18 cellular contexts compared by ENCODE assay signal in the genomic region with DNA sequence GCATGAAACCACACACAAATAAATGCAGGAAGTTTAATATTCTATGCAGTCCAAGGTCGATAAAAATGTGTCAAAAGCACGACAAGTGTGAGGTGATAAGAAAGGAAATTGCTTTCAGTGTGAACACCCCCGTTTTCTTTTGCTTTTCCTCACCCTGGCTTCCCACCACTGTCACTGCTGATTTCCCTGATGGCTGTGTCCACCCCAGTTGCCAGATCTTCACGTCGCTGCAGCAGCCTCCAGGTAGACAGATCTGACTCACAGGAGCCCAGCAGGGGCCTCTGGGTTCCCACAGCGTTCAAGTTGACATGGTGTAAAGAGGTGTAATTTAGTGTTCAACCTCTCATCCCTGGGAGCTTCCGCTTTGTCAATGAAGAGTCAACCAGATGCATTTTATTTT.
DNase-seq lines count a peak whose midpoint lies in the region; ATAC-seq and TF ChIP-seq lines count a peak whose summit lies in the region.
"Had no signal": no experiment of that assay in that cellular context is flagged by ENCODE, and none has a peak within 500 bp of the region (broad histone marks: within the 10 kb centered on the region; RNA-seq: fewer than 3 reads in every experiment).

No MANE protein-coding gene starts in this region.

- no peak overlapping the region for H3K4me3 ChIP-seq in mammary epithelial cell (replicated peaks in 1 of 3; ENCODE audit: insufficient read depth in 1 of 3, low read depth in 2 of 3, low read length in 3 of 3)
- no peak overlapping the region for H3K4me3 ChIP-seq in PC-9
- H3K4me3 ChIP-seq in neural cell (ENCODE audit: low read length), result peak overlapping the region; percentile 26
- H3K4me3 ChIP-seq: SJCRH30 had no signal

- POLR2A ChIA-PET in MCF 10A (lab: Yijun Ruan, JAX), result no interaction called here
- POLR2A ChIA-PET in PC-9 (lab: Charles Lee; ENCODE audit: unreplicated experiment), result no interaction called here

- H3K9me3 ChIP-seq in mammary epithelial cell (replicated peaks; ENCODE audit: insufficient read depth, low read length) (no peaks in the 10 kb centered on the region), PC-9 (ENCODE audit: insufficient read depth, low read depth) (no peaks in the 10 kb centered on the region; the same call in 1 of the 2 replicates), neural cell (ENCODE audit: low read length) (no peaks in the 10 kb centered on the region)

- H3F3A ChIP-seq in PC-9 (ENCODE audit: insufficient read depth, low read depth) (no peaks in the 10 kb centered on the region), neural cell (ENCODE audit: insufficient read depth, low read length, poor library complexity, severe bottlenecking) (no peaks in the 10 kb centered on the region)

- no peaks in the 10 kb centered on the region for H3K9me3 Mint-ChIP-seq in MCF 10A (ENCODE audit: unreplicated experiment)
- no peaks in the 10 kb centered on the region for H3K9me3 Mint-ChIP-seq in stimulated activated naive B cell treated with anti-CD40 and anti-IgM and Interleukin-4, amounts not matched to agents 10 μg/mL and 1 μg/mL and 100 μg/mL, for 72 hours

- H3K9me2 ChIP-seq in PC-9 (ENCODE audit: insufficient read depth) (no peaks in the 10 kb centered on the region; the same call in 1 of the 2 replicates), neural cell (ENCODE audit: insufficient read depth, low read length) (no peaks in the 10 kb centered on the region)

- BruUV-seq in MCF 10A (replicated peaks; lab: Mats Ljungman, UMichigan), result no TSS peak
- BruUV-seq in mammary epithelial cell (replicated peaks; lab: Mats Ljungman, UMichigan), result no TSS peak
- BruUV-seq in PC-9 (replicated peaks; lab: Mats Ljungman, UMichigan), result no TSS peak

- H3K27me3 Mint-ChIP-seq in MCF 10A (ENCODE audit: insufficient read depth, unreplicated experiment), result peaks cover 30% of the 10 kb centered on the region
- peaks cover 5 to 13% of the 10 kb centered on the region in 2 donors for H3K27me3 Mint-ChIP-seq in stimulated activated naive B cell treated with anti-CD40 and anti-IgM and Interleukin-4, amounts not matched to agents 10 μg/mL and 1 μg/mL and 100 μg/mL, for 72 hours

- H3K4me3 Mint-ChIP-seq in MCF 10A (ENCODE audit: unreplicated experiment), result no peak overlapping the region
- no peak overlapping the region for H3K4me3 Mint-ChIP-seq in stimulated activated naive B cell treated with anti-CD40 and anti-IgM and Interleukin-4, amounts not matched to agents 10 μg/mL and 1 μg/mL and 100 μg/mL, for 72 hours
- H3K4me3 Mint-ChIP-seq: CD14-positive monocyte had no signal

- DNase-seq in MCF 10A (ENCODE audit: unreplicated experiment) (peak; percentile 5), mammary epithelial cell (no peak), NCI-H146 treated with DMSO at 0.1 percent for 48 hours (lab: John Stamatoyannopoulos, UW; ENCODE audit: unreplicated experiment) (peak; percentile 82), PC-9 (no peak)
- DNase-seq in stimulated activated naive B cell treated with anti-CD40 and anti-IgM and Interleukin-4, amounts not matched to agents 10 μg/mL and 1 μg/mL and 100 μg/mL, for 72 hours, result no peak
- no peak for DNase-seq in stimulated activated CD4-positive, alpha-beta T cell treated with anti-CD3 and anti-CD28 coated beads, Interleukin-4, amount 100 ng/mL, for 4 hours
- DNase-seq: ACHN, AML-193, KBM-7, NCI-H1436 treated with DMSO at 0.1 percent for 48 hours, NCI-H2171 treated with DMSO at 0.1 percent for 48 hours, NCI-H526, PC-3, SJCRH30, SW 1271 had no signal

- no peak overlapping the region for H3K27ac ChIP-seq in mammary epithelial cell (ENCODE audit: insufficient read depth, low read depth, low read length)
- H3K27ac ChIP-seq in PC-9, result no peak overlapping the region
- H3K27ac ChIP-seq in neural cell (ENCODE audit: low read length), result peak overlapping the region; percentile 59
- H3K27ac ChIP-seq: SJCRH30 had no signal

- H3K9ac ChIP-seq in mammary epithelial cell (ENCODE audit: insufficient read depth, low read length) (no peak overlapping the region), neural cell (ENCODE audit: low read length) (no peak overlapping the region)

- H3K4me1 Mint-ChIP-seq in MCF 10A (ENCODE audit: insufficient read depth, unreplicated experiment), result no peaks in the 10 kb centered on the region
- peaks cover 2 to 14% of the 10 kb centered on the region in 2 donors for H3K4me1 Mint-ChIP-seq in stimulated activated naive B cell treated with anti-CD40 and anti-IgM and Interleukin-4, amounts not matched to agents 10 μg/mL and 1 μg/mL and 100 μg/mL, for 72 hours
- H3K4me1 Mint-ChIP-seq: CD14-positive monocyte had no signal

- intact Hi-C loops in MCF 10A (cut with micrococcal nuclease), result no loop called here
- intact Hi-C loops in mammary epithelial cell (cut with micrococcal nuclease), result no loop called here
- intact Hi-C loops in PC-9 (cut with micrococcal nuclease; ENCODE audit: unreplicated experiment), result no loop called here

- no peaks in the 10 kb centered on the region for H3K36me3 ChIP-seq in mammary epithelial cell (ENCODE audit: insufficient read depth, low read length)
- no peaks in the 10 kb centered on the region for H3K36me3 ChIP-seq in PC-9 (ENCODE audit: low read depth)
- H3K36me3 ChIP-seq in neural cell (ENCODE audit: insufficient read depth, low read length), result no peaks in the 10 kb centered on the region
- H3K36me3 ChIP-seq: SJCRH30 had no signal

- dilution Hi-C loops in mammary epithelial cell (cut with HindIII; ENCODE audit: low sequenced_read_pairs), result no loop called here

- peak; percentile 88 for TF ChIP-seq EP300 in neural cell (conservative IDR thresholded peaks at IDR 0.05; ENCODE audit: poor library complexity, severe bottlenecking)

- peaks cover 5% of the 10 kb centered on the region for H3K36me3 Mint-ChIP-seq in MCF 10A (ENCODE audit: insufficient read depth, unreplicated experiment)
- peaks cover 0 to 3% of the 10 kb centered on the region in 2 donors for H3K36me3 Mint-ChIP-seq in stimulated activated naive B cell treated with anti-CD40 and anti-IgM and Interleukin-4, amounts not matched to agents 10 μg/mL and 1 μg/mL and 100 μg/mL, for 72 hours
- H3K36me3 Mint-ChIP-seq: CD14-positive monocyte had no signal

- no peaks in the 10 kb centered on the region for H4K20me1 ChIP-seq in mammary epithelial cell (ENCODE audit: insufficient read depth, low read length)
- no peaks in the 10 kb centered on the region for H4K20me1 ChIP-seq in PC-9 (ENCODE audit: insufficient read depth)
- no peaks in the 10 kb centered on the region for H4K20me1 ChIP-seq in neural cell (ENCODE audit: insufficient read depth)

- no peaks in the 10 kb centered on the region for H3K4me1 ChIP-seq in mammary epithelial cell (ENCODE audit: insufficient read depth, low read length)
- H3K4me1 ChIP-seq in PC-9 (replicated peaks; ENCODE audit: insufficient read depth), result no peaks in the 10 kb centered on the region
- H3K4me1 ChIP-seq: SJCRH30 had no signal

- no peak for ATAC-seq in HG02852 (IDR thresholded peaks at IDR 0.05; ENCODE audit: unreplicated experiment)
- ATAC-seq in stimulated activated naive B cell treated with anti-CD40 and anti-IgM and Interleukin-4, amounts not matched to agents 10 μg/mL and 1 μg/mL and 100 μg/mL, for 72 hours (replicated peaks), result no peak
- ATAC-seq: PC-3 had no signal

- CTCF ChIA-PET in MCF 10A (lab: Yijun Ruan, JAX) (interaction anchor here (0.6 kb wide), 1 partner anchor 9 kb away, joined by 4 read pairs; no protein-coding TSS in a partner anchor), mammary epithelial cell (lab: Charles Lee; ENCODE audit: low non-redundant PET) (no interaction called here), PC-9 (lab: Charles Lee) (no interaction called here)

- TF ChIP-seq RAD21 in neural cell (conservative IDR thresholded peaks at IDR 0.05), result peak; percentile 19

- in situ Hi-C loops in mammary epithelial cell (cut with MboI; ENCODE audit: low sequenced_read_pairs in 2 of 2), result no loop called here

- WGBS in mammary epithelial cell (ENCODE audit: low coverage, missing lambda C conversion rate), result 55% methylated on average over 7 of the region's 7 CpGs

- H3K4me2 ChIP-seq in mammary epithelial cell (ENCODE audit: insufficient read depth, low read depth, low read length), result no peak overlapping the region
- no peak overlapping the region for H3K4me2 ChIP-seq in PC-9
- H3K4me2 ChIP-seq in neural cell (ENCODE audit: low read length), result no peak overlapping the region

- TF ChIP-seq CTCF in MCF 10A (IDR thresholded peaks at IDR 0.05; ENCODE audit: unreplicated experiment) (no peak), mammary epithelial cell (conservative IDR thresholded peaks at IDR 0.05 in 1 of 2, IDR thresholded peaks at IDR 0.05 in 1 of 2; ENCODE audit: extremely low read depth in 1 of 2, insufficient read depth in 1 of 2, low read depth in 1 of 2, low read length in 2 of 2) (no peak), PC-9 (conservative IDR thresholded peaks at IDR 0.05) (no peak), neural cell (IDR thresholded peaks at IDR 0.05; ENCODE audit: poor library complexity, severe bottlenecking) (no peak)

- H3K27me3 ChIP-seq in mammary epithelial cell (ENCODE audit: insufficient read depth, low read length) (no peaks in the 10 kb centered on the region), PC-9 (ENCODE audit: insufficient read depth, low read depth) (no peaks in the 10 kb centered on the region), neural cell (ENCODE audit: insufficient read depth, low read depth, low read length) (no peaks in the 10 kb centered on the region)
- H3K27me3 ChIP-seq: SJCRH30 had no signal

- no peaks in the 10 kb centered on the region for H3K79me2 ChIP-seq in mammary epithelial cell (ENCODE audit: insufficient read depth, low read length)
- no peaks in the 10 kb centered on the region for H3K79me2 ChIP-seq in PC-9 (ENCODE audit: low read depth)
- H3K79me2 ChIP-seq in neural cell (replicated peaks; ENCODE audit: insufficient read depth, low read length), result no peaks in the 10 kb centered on the region

- no peak overlapping the region for H3K27ac Mint-ChIP-seq in MCF 10A (ENCODE audit: low read depth, unreplicated experiment)
- H3K27ac Mint-ChIP-seq in stimulated activated naive B cell treated with anti-CD40 and anti-IgM and Interleukin-4, amounts not matched to agents 10 μg/mL and 1 μg/mL and 100 μg/mL, for 72 hours, result no peak overlapping the region
- H3K27ac Mint-ChIP-seq: CD14-positive monocyte had no signal

- no peak overlapping the region for H2AFZ ChIP-seq in mammary epithelial cell (ENCODE audit: low read depth, low read length)
- peak overlapping the region; percentile 31; the same call in 1 of the 2 replicates for H2AFZ ChIP-seq in PC-9
- H2AFZ ChIP-seq in neural cell (ENCODE audit: low read depth, low read length), result no peak overlapping the region

Comparison
In these comparisons a context has a peak if more than half of its experiments do, and no peak if none do; other contexts are left out.
1. DNase-seq: peak in MCF 10A (single experiment) and NCI-H146 treated with DMSO at 0.1 percent for 48 hours (single experiment); none in mammary epithelial cell (single experiment), PC-9 (0 of 2), stimulated activated naive B cell treated with anti-CD40 and anti-IgM and Interleukin-4, amounts not matched to agents 10 μg/mL and 1 μg/mL and 100 μg/mL, for 72 hours (single experiment) and stimulated activated CD4-positive, alpha-beta T cell treated with anti-CD3 and anti-CD28 coated beads, Interleukin-4, amount 100 ng/mL, for 4 hours (0 of 2).